Comparison of ENCODE assay signal across 8 cellular contexts in genomic region chr17:59892251-59892848, GRCh38. TPM values are rescaled to one million over a fixed set of nuclear protein-coding genes. Genes with fewer than 3 reads are reported as not detected.
DNase-seq lines count a peak whose midpoint lies in the region; ATAC-seq, FAIRE-seq and TF ChIP-seq lines count a peak whose summit lies in the region.

No MANE protein-coding gene starts in this region.

- BruUV-seq in Panc1 (replicated peaks; lab: Mats Ljungman, UMichigan), result TSS peak; percentile 94

- DNase-seq in GM12891 (ENCODE audit: insufficient read length, low spot score) (no peak), Panc1 (ENCODE audit: low read depth, low spot score) (no peak), naive B cell (no peak), DMS53 (lab: John Stamatoyannopoulos, UW) (no peak), NCI-H146 (lab: John Stamatoyannopoulos, UW) (no peak)
- peak in 1 of 3 experiments; percentile 4 for DNase-seq in effector memory CD8-positive, alpha-beta T cell
- DNase-seq in stimulated activated CD4-positive, alpha-beta T cell treated with anti-CD3 and anti-CD28 coated beads, Interleukin-15, amount 100 ng/mL, for 24 hours, result no peak

- ATAC-seq in HG02610 (IDR thresholded peaks at IDR 0.05; ENCODE audit: unreplicated experiment) (peak; percentile 50), Panc1 (peak; percentile 85), naive B cell (ENCODE audit: low read depth in 2 of 2) (peak in 1 of 2 donors; percentile 27)
- ATAC-seq in effector memory CD8-positive, alpha-beta T cell (replicated peaks), result peak; percentile 20

- H3K27me3 ChIP-seq in Panc1 (ENCODE audit: control insufficient read depth, insufficient read depth, low read length), result no peaks in the 10 kb centered on the region

- no peaks in the 10 kb centered on the region for H3K9me3 Mint-ChIP-seq in effector memory CD8-positive, alpha-beta T cell
- no peaks in the 10 kb centered on the region for H3K9me3 Mint-ChIP-seq in naive B cell

- POLR2A ChIA-PET in Panc1 (lab: Charles Lee), result interaction anchor here (0.9 kb wide), 1 partner anchor 48 kb away, joined by 3 read pairs; no protein-coding TSS in a partner anchor

- H3K27me3 Mint-ChIP-seq in effector memory CD8-positive, alpha-beta T cell, result no peaks in the 10 kb centered on the region
- no peaks in the 10 kb centered on the region for H3K27me3 Mint-ChIP-seq in naive B cell

- TF ChIP-seq POLR2A in GM12891 (IDR thresholded peaks at IDR 0.05; ENCODE audit: low read depth, low read length), result 0 out of 2 replicates have a peak, but pooled peaks have one; percentile 47

- H3K9me3 ChIP-seq in Panc1 (ENCODE audit: control insufficient read depth, insufficient read depth, low read depth, low read length), result no peaks in the 10 kb centered on the region

- TF ChIP-seq CTCF in Panc1 (IDR thresholded peaks at IDR 0.05), result no peak

- in situ Hi-C loops in Panc1 (cut with HindIII; ENCODE audit: low pct_unique_long_range_greater_than_20kb, low sequenced_read_pairs), result no loop called here

- H3K4me3 ChIP-seq in Panc1 (ENCODE audit: low read depth in 2 of 2, low read length in 2 of 2), result peak overlapping the region; percentile 68 to 89

- H3K27ac ChIP-seq in Panc1 (ENCODE audit: low read length), result peak overlapping the region; percentile 87

- H3K4me3 Mint-ChIP-seq in effector memory CD8-positive, alpha-beta T cell, result peak overlapping the region; percentile 99 to 100
- peak overlapping the region; percentile 98 to 100 (median 100) for H3K4me3 Mint-ChIP-seq in naive B cell

- intact Hi-C loops in Panc1 (cut with micrococcal nuclease; ENCODE audit: unreplicated experiment), result no loop called here

- no peak for FAIRE-seq in GM12891 (lab: Jason Lieb, UNC)

- peaks cover 8% of the 10 kb centered on the region for H3K4me1 ChIP-seq in Panc1 (ENCODE audit: control insufficient read depth, insufficient read depth, low read length)

- CTCF ChIA-PET in Panc1 (lab: Charles Lee), result no interaction called here

- H3K27ac Mint-ChIP-seq in effector memory CD8-positive, alpha-beta T cell, result peak overlapping the region; percentile 99
- H3K27ac Mint-ChIP-seq in naive B cell, result peak overlapping the region; percentile 99 to 100 (median 99)

- H3K4me1 Mint-ChIP-seq in effector memory CD8-positive, alpha-beta T cell (ENCODE audit: low read depth in 2 of 2), result peaks cover 41 to 51% of the 10 kb centered on the region in 2 donors
- H3K4me1 Mint-ChIP-seq in naive B cell, result peaks cover 43 to 61% (median 59%) of the 10 kb centered on the region in 3 donors

- H3K36me3 Mint-ChIP-seq in effector memory CD8-positive, alpha-beta T cell (ENCODE audit: insufficient read depth), result peaks cover 48% of the 10 kb centered on the region
- H3K36me3 Mint-ChIP-seq in naive B cell, result peaks cover 6 to 15% of the 10 kb centered on the region in 2 donors

- H3K36me3 ChIP-seq in Panc1 (ENCODE audit: control insufficient read depth, insufficient read depth, low read length), result peaks cover 14% of the 10 kb centered on the region

TF ChIP-seq in GM12891, 5 proteins besides CTCF, POLR2A, EP300 and RAD21:
- TF ChIP-seq POLR2AphosphoS5 (IDR thresholded peaks at IDR 0.05; ENCODE audit: low read depth, low read length) (no peak), POU2F2 (IDR thresholded peaks at IDR 0.05; ENCODE audit: low read depth, low read length) (no peak), TAF1 (IDR thresholded peaks at IDR 0.05; ENCODE audit: low read depth, low read length) (no peak), PAX5 (IDR thresholded peaks at IDR 0.05; ENCODE audit: insufficient read depth, low read length, severe bottlenecking) (no peak), SPI1 (IDR thresholded peaks at IDR 0.05; ENCODE audit: low read depth, low read length) (no peak)
TF ChIP-seq in GM12891: peak in this region for 0.

RNA-seq across cellular contexts. Expression of gene TUBD1, which starts 0.4 kb away (rescaled TPM):
- 2.2 TPM for polyA plus RNA-seq in GM12891 (2012; ENCODE audit: low read depth, missing spikeins)
- total RNA-seq in Panc1 (2021; ENCODE audit: unreplicated experiment), result 12.5 TPM
- polyA plus RNA-seq in Panc1 (2012; ENCODE audit: insufficient read length), result 8.6 TPM
- polyA plus RNA-seq in naive B cell (ENCODE audit: low read depth in 6 of 6), result 10 to 100 TPM; 12.7 to 26.5 (median 23.3) TPM

RNA-seq across cellular contexts. Expression of gene RPS6KB1, which starts 0.6 kb away (rescaled TPM):
- 10.6 TPM for polyA plus RNA-seq in GM12891 (2012; ENCODE audit: low read depth, missing spikeins)
- 34.6 TPM for total RNA-seq in Panc1 (2021; ENCODE audit: unreplicated experiment)
- polyA plus RNA-seq in Panc1 (2012; ENCODE audit: insufficient read length), result 28.0 TPM
- 10 to 100 TPM; 13.7 to 28.2 (median 21.0) TPM for polyA plus RNA-seq in naive B cell (ENCODE audit: low read depth in 6 of 6)
